ENCODE assay signal across 1 cellular context in genomic region chr21:35041122-35041521, GRCh38.
TF ChIP-seq lines count a peak whose summit lies in the region.

No MANE protein-coding gene starts in this region.

TF ChIP-seq in GM12878, 131 proteins besides CTCF, POLR2A, EP300 and RAD21 (continued from another document):
- TF ChIP-seq SUZ12 (IDR thresholded peaks at IDR 0.05; ENCODE audit: unreplicated experiment) (no peak), RFX5 (IDR thresholded peaks at IDR 0.05; ENCODE audit: low read depth, low read length) (no peak), RELB (IDR thresholded peaks at IDR 0.05; ENCODE audit: low read depth) (no peak), ZNF622 (IDR thresholded peaks at IDR 0.05) (no peak), CEBPZ (IDR thresholded peaks at IDR 0.05; ENCODE audit: low read depth, low read length) (no peak), TCF3 (IDR thresholded peaks at IDR 0.05; ENCODE audit: borderline replicate concordance, insufficient read depth, low read depth, low read length) (no peak), BRCA1 (IDR thresholded peaks at IDR 0.05; ENCODE audit: low read depth, low read length) (no peak), CREB1 (IDR thresholded peaks at IDR 0.05; ENCODE audit: low read depth) (no peak), YY1 (IDR thresholded peaks at IDR 0.05; ENCODE audit: low read depth, low read length) (no peak), IKZF2 (IDR thresholded peaks at IDR 0.05) (no peak), MXI1 (IDR thresholded peaks at IDR 0.05; ENCODE audit: low read depth, low read length) (no peak), CEBPB (IDR thresholded peaks at IDR 0.05; ENCODE audit: borderline replicate concordance in 1 of 2, low read depth in 2 of 2, low read length in 2 of 2) (no peak), ZBTB11 (CRISPR knock-in tag; IDR thresholded peaks at IDR 0.05) (no peak), TBL1XR1 (IDR thresholded peaks at IDR 0.05; ENCODE audit: low read depth, low read length) (no peak), GABPA (IDR thresholded peaks at IDR 0.05; ENCODE audit: low read depth) (no peak)
